ENCODE assay signal across 8 cellular contexts in genomic region chr10:73874267-73875138, GRCh38. TPM values are rescaled to one million over a fixed set of nuclear protein-coding genes. Genes with fewer than 3 reads are reported as not detected.
DNase-seq lines count a peak whose midpoint lies in the region; ATAC-seq and TF ChIP-seq lines count a peak whose summit lies in the region.

Gene CAMK2G, minus strand, starts transcription at chr10:73874555. Its CDS starts 94 bp downstream, at chr10:73874461.

- ATAC-seq in activated T-cell treated with anti-CD3 and anti-CD28 coated beads, Interleukin-2, amount 50 U/mL, for 4 hours = peak; percentile 81 to 82
- peak; percentile 80 for ATAC-seq in esophagus mucosa

- DNase-seq in COLO829 (ENCODE audit: low spot score) (peak; percentile 68), GM20000 (ENCODE audit: low spot score) (peak; percentile 99), Peyer's patch (peak; percentile 81 to 91 (median 90)), myocyte (ENCODE audit: low read depth) (peak; percentile 86)
- DNase-seq in activated T-cell treated with anti-CD3 and anti-CD28 coated beads, Interleukin-2, amount 50 U/mL, for 4 hours = peak; percentile 78
- DNase-seq in stimulated activated CD8-positive, alpha-beta memory T cell treated with anti-CD3 and anti-CD28 coated beads, Interleukin-7, amount 100 ng/mL, for 4 hours (ENCODE audit: low read depth in 2 of 2) = peak; percentile 69 to 79

- H3K27me3 ChIP-seq in HUES48 (ENCODE audit: control insufficient read depth, insufficient read depth, low read length) = no peaks in the 10 kb centered on the region; the same call in 1 of the 2 replicates
- no peaks in the 10 kb centered on the region for H3K27me3 ChIP-seq in Peyer's patch

- H3K9me3 Mint-ChIP-seq in activated T-cell treated with anti-CD3 and anti-CD28 coated beads, Interleukin-2, amount 50 U/mL, for 4 hours = no peaks in the 10 kb centered on the region

- peaks cover 67% of the 10 kb centered on the region for H3K4me1 Mint-ChIP-seq in activated T-cell treated with anti-CD3 and anti-CD28 coated beads, Interleukin-2, amount 50 U/mL, for 4 hours (ENCODE audit: low read depth)

- peak within 1 kb of the TSS; percentile 53; the same call in 1 of the 2 replicates for H3K9ac ChIP-seq in HUES48 (ENCODE audit: low read depth, low read length)

- H3K9me3 ChIP-seq in HUES48 (ENCODE audit: control insufficient read depth, insufficient read depth, low read length) = no peaks in the 10 kb centered on the region
- H3K9me3 ChIP-seq in Peyer's patch = no peaks in the 10 kb centered on the region

- TF ChIP-seq POLR2A in Peyer's patch (IDR thresholded peaks at IDR 0.05) = peak; percentile 60 to 79

- H3K36me3 ChIP-seq in HUES48 (ENCODE audit: control insufficient read depth, insufficient read depth, low read length) (peaks cover 32% of the 10 kb centered on the region), Peyer's patch (peaks cover 0 to 17% (median 0%) of the 10 kb centered on the region in 3 donors)

- no peaks in the 10 kb centered on the region for H3K27me3 Mint-ChIP-seq in activated T-cell treated with anti-CD3 and anti-CD28 coated beads, Interleukin-2, amount 50 U/mL, for 4 hours (ENCODE audit: low read depth)

- peaks cover 8% of the 10 kb centered on the region for H3K36me3 Mint-ChIP-seq in activated T-cell treated with anti-CD3 and anti-CD28 coated beads, Interleukin-2, amount 50 U/mL, for 4 hours (ENCODE audit: insufficient read depth)

- H3K4me3 Mint-ChIP-seq in activated T-cell treated with anti-CD3 and anti-CD28 coated beads, Interleukin-2, amount 50 U/mL, for 4 hours = peak within 1 kb of the TSS; percentile 82

- no peak for TF ChIP-seq CTCF in GM20000 (IDR thresholded peaks at IDR 0.05; ENCODE audit: extremely low read depth, missing control alignments)
- TF ChIP-seq CTCF in Peyer's patch (IDR thresholded peaks at IDR 0.05) = peak in 1 of 6 experiments; percentile 23

- H3K4me3 ChIP-seq in HUES48 (ENCODE audit: low read depth, low read length) = peak within 1 kb of the TSS; percentile 84
- peak within 1 kb of the TSS; percentile 90 to 100 (median 96) for H3K4me3 ChIP-seq in Peyer's patch

- H3K4me1 ChIP-seq in HUES48 (ENCODE audit: control insufficient read depth, insufficient read depth, low read length) = 0 out of 2 replicates have a peak, but pooled peaks cover 7% of the 10 kb centered on the region
- peaks cover 4 to 54% (median 8%) of the 10 kb centered on the region in 4 donors for H3K4me1 ChIP-seq in Peyer's patch

- H3K27ac ChIP-seq in HUES48 (ENCODE audit: low read depth, low read length) (no peak within 1 kb of the TSS), Peyer's patch (peak within 1 kb of the TSS; percentile 70 to 92 (median 84))

RNA-seq across cellular contexts. Expression of gene CAMK2G, which starts in this region (rescaled TPM):
- total RNA-seq in Peyer's patch (100 to 1,000 TPM in 3 of 4 donors, 10 to 100 TPM in 1; 34.7 to 159 (median 110) TPM), esophagus mucosa (18.9 TPM), myocyte (32.4 and 32.8 TPM in 2 replicates)
- 10 to 100 TPM; 14.5 to 20.7 (median 16.6) TPM for total RNA-seq in activated T-cell treated with anti-CD3 and anti-CD28 coated beads, Interleukin-2, amount 50 U/mL, for 4 hours
- 38.8 TPM for polyA plus RNA-seq in myocyte (2012)
